ENCODE assay signal across 8 cellular contexts in genomic region chr22:42581762-42582716, GRCh38. TPM values are rescaled to one million over a fixed set of nuclear protein-coding genes. Genes with fewer than 3 reads are reported as not detected.
DNase-seq lines count a peak whose midpoint lies in the region; ATAC-seq and TF ChIP-seq lines count a peak whose summit lies in the region.

No MANE protein-coding gene starts in this region.

- H3K4me2 ChIP-seq in trophoblast cell (ENCODE audit: low read length), result peak overlapping the region; percentile 71

- peak overlapping the region; percentile 94 for H4K12ac ChIP-seq in trophoblast cell (ENCODE audit: low read depth, low read length)

- ATAC-seq in GM19467 (IDR thresholded peaks at IDR 0.05; ENCODE audit: unreplicated experiment), result peak; percentile 55

- H3K4me3 ChIP-seq in cardiac muscle cell, result peak overlapping the region; percentile 96
- H3K4me3 ChIP-seq in trophoblast cell (ENCODE audit: low read depth, low read length), result peak overlapping the region; percentile 96
- peak overlapping the region; percentile 52 to 91 (median 74) for H3K4me3 ChIP-seq in tibial nerve

- TF ChIP-seq EP300 in tibial nerve (IDR thresholded peaks at IDR 0.05), result peak in 1 of 2 donors; percentile 33

- H3K27me3 Mint-ChIP-seq in activated naive CD8-positive, alpha-beta T cell treated with anti-CD3 and anti-CD28 coated beads for 36 hours, result no peaks in the 10 kb centered on the region

- H3K9ac ChIP-seq in trophoblast cell (ENCODE audit: low read length), result peak overlapping the region; percentile 85

- peaks cover 45% of the 10 kb centered on the region for H3K36me3 ChIP-seq in cardiac muscle cell
- H3K36me3 ChIP-seq in trophoblast cell (ENCODE audit: control insufficient read depth in 1 of 2, insufficient read depth in 2 of 2, low read length in 2 of 2), result peaks cover 52 to 56% of the 10 kb centered on the region in 2 experiments
- H3K36me3 ChIP-seq in tibial nerve, result peaks cover 3 to 70% (median 21%) of the 10 kb centered on the region in 3 donors

- H2AFZ ChIP-seq in trophoblast cell (ENCODE audit: insufficient read depth, low read length, poor library complexity), result peak overlapping the region; percentile 23

- H3K9me3 Mint-ChIP-seq in activated naive CD8-positive, alpha-beta T cell treated with anti-CD3 and anti-CD28 coated beads for 36 hours, result no peaks in the 10 kb centered on the region

- TF ChIP-seq POLR2A in tibial nerve (IDR thresholded peaks at IDR 0.05), result no peak

- H3K27me3 ChIP-seq in cardiac muscle cell (no peaks in the 10 kb centered on the region), trophoblast cell (ENCODE audit: insufficient read depth, low read length) (no peaks in the 10 kb centered on the region), tibial nerve (no peaks in the 10 kb centered on the region)

- DNase-seq in LHCN-M2 (ENCODE audit: low read depth), result peak; percentile 63
- peak; percentile 66 for DNase-seq in SKM-1 treated with dmso at 0.1 percent for 144 hours (lab: John Stamatoyannopoulos, UW; ENCODE audit: unreplicated experiment)
- DNase-seq in activated naive CD8-positive, alpha-beta T cell treated with anti-CD3 and anti-CD28 coated beads for 36 hours, result peak; percentile 89
- DNase-seq in cardiac muscle cell (ENCODE audit: low read depth in 1 of 2, low spot score in 1 of 2), result peak; percentile 82 to 90
- DNase-seq in trophoblast cell, result peak; percentile 48 to 61
- peak; percentile 64 to 72 for DNase-seq in tibial nerve (ENCODE audit: low spot score in 2 of 2)

- no CpG with 5 or more reads among the region's 64 CpGs for WGBS in trophoblast cell (ENCODE audit: extremely low coverage, insufficient coverage, insufficient read length)
- 15 to 21% methylated on average over 17 to 21 of the region's 64 CpGs for WGBS in tibial nerve, 2 donors

- peak overlapping the region; percentile 90 for H3K18ac ChIP-seq in trophoblast cell (ENCODE audit: low read length)

- H3K4ac ChIP-seq in trophoblast cell (ENCODE audit: low read depth, low read length), result peak overlapping the region; percentile 74

- H3K4me1 ChIP-seq in cardiac muscle cell (ENCODE audit: low read depth), result no peaks in the 10 kb centered on the region
- peaks cover 0 to 6% of the 10 kb centered on the region in 2 experiments for H3K4me1 ChIP-seq in trophoblast cell (ENCODE audit: control insufficient read depth in 1 of 2, insufficient read depth in 2 of 2, low read length in 2 of 2)
- H3K4me1 ChIP-seq in tibial nerve, result peaks cover 0 to 13% (median 3%) of the 10 kb centered on the region in 4 donors

- peaks cover 4% of the 10 kb centered on the region for H3K79me1 ChIP-seq in trophoblast cell (ENCODE audit: low read length)

- H2BK12ac ChIP-seq in trophoblast cell (ENCODE audit: low read length), result peak overlapping the region; percentile 6

- peaks cover 17% of the 10 kb centered on the region for H3K4me1 Mint-ChIP-seq in activated naive CD8-positive, alpha-beta T cell treated with anti-CD3 and anti-CD28 coated beads for 36 hours

- peak overlapping the region; percentile 98 for H4K8ac ChIP-seq in trophoblast cell (ENCODE audit: low read depth, low read length)

- peaks cover 28% of the 10 kb centered on the region for H3K36me3 Mint-ChIP-seq in activated naive CD8-positive, alpha-beta T cell treated with anti-CD3 and anti-CD28 coated beads for 36 hours

- peak overlapping the region; percentile 97 for H3K27ac Mint-ChIP-seq in activated naive CD8-positive, alpha-beta T cell treated with anti-CD3 and anti-CD28 coated beads for 36 hours

- TF ChIP-seq CTCF in C4-2B (conservative IDR thresholded peaks at IDR 0.05) (no peak), cardiac muscle cell (IDR thresholded peaks at IDR 0.05; ENCODE audit: low read depth, low read length) (no peak), tibial nerve (IDR thresholded peaks at IDR 0.05) (peak in 1 of 5 experiments; percentile 10)

- H3K23ac ChIP-seq in trophoblast cell (ENCODE audit: low read length), result no peak overlapping the region

- peak overlapping the region; percentile 95 for H3K14ac ChIP-seq in trophoblast cell (ENCODE audit: low read length)

- peaks cover 3% of the 10 kb centered on the region for H3K79me2 ChIP-seq in trophoblast cell (ENCODE audit: control insufficient read depth, insufficient read depth, low read length, poor library complexity)

- H4K91ac ChIP-seq in trophoblast cell (ENCODE audit: low read depth, low read length), result peak overlapping the region; percentile 91

- no peak overlapping the region for H2AK5ac ChIP-seq in trophoblast cell (ENCODE audit: low read length)

- peak overlapping the region; percentile 98 for H3K4me3 Mint-ChIP-seq in activated naive CD8-positive, alpha-beta T cell treated with anti-CD3 and anti-CD28 coated beads for 36 hours

- H3K9me3 ChIP-seq in cardiac muscle cell (ENCODE audit: low read depth) (no peaks in the 10 kb centered on the region), trophoblast cell (ENCODE audit: insufficient read depth, low read depth, low read length) (no peaks in the 10 kb centered on the region), tibial nerve (no peaks in the 10 kb centered on the region)

- H3K27ac ChIP-seq in C4-2B (peak overlapping the region; percentile 81), cardiac muscle cell (peak overlapping the region; percentile 58), trophoblast cell (ENCODE audit: low read depth, low read length) (peak overlapping the region; percentile 76), tibial nerve (peak overlapping the region in 3 of 4 donors; percentile 52 to 84 (median 72))

- H2BK5ac ChIP-seq in trophoblast cell (ENCODE audit: low read depth, low read length, poor library complexity), result peak overlapping the region; percentile 58

- H2BK120ac ChIP-seq in trophoblast cell (ENCODE audit: insufficient read depth, low read length, poor library complexity), result peak overlapping the region; percentile 85

RNA-seq across cellular contexts. Expression of gene SERHL2, which starts 28.3 kb away (rescaled TPM):
- total RNA-seq in LHCN-M2 (2014; rRNA removed), result 1.5 and 2.1 TPM in 2 replicates
- 1.7 TPM for polyA plus RNA-seq in LHCN-M2 (2012)
- total RNA-seq in activated naive CD8-positive, alpha-beta T cell treated with anti-CD3 and anti-CD28 coated beads for 36 hours, result 1 to 10 TPM; 2.1 to 2.3 TPM
- total RNA-seq in cardiac muscle cell, result 3.4 and 5.2 TPM in 2 replicates
- 2.7 and 10.8 TPM in 2 replicates for polyA plus RNA-seq in cardiac muscle cell
- polyA plus RNA-seq in trophoblast cell (2013), result 7.1 and 7.2 TPM in 2 replicates
- total RNA-seq in tibial nerve, result 10 to 100 TPM in 2 of 4 donors, 1 to 10 TPM in 2; 3.3 to 14.2 (median 10.8) TPM

RNA-seq across cellular contexts. Expression of gene POLDIP3, which starts 32.6 kb away (rescaled TPM):
- 34.0 and 36.4 TPM in 2 replicates for total RNA-seq in LHCN-M2 (2014; rRNA removed)
- polyA plus RNA-seq in LHCN-M2 (2012), result 51.7 TPM
- total RNA-seq in activated naive CD8-positive, alpha-beta T cell treated with anti-CD3 and anti-CD28 coated beads for 36 hours, result 10 to 100 TPM; 71.7 to 72.0 TPM
- total RNA-seq in cardiac muscle cell, result 41.5 and 58.8 TPM in 2 replicates
- polyA plus RNA-seq in cardiac muscle cell, result 63.1 and 92.3 TPM in 2 replicates
- polyA plus RNA-seq in trophoblast cell (2013), result 43.3 and 46.1 TPM in 2 replicates
- 10 to 100 TPM; 47.4 to 49.2 (median 48.5) TPM for total RNA-seq in tibial nerve

RNA-seq across cellular contexts. Expression of gene ATP5MGL, which starts 58.4 kb away (rescaled TPM):
- total RNA-seq in LHCN-M2 (2014; rRNA removed), result not detected in 2 replicates
- 0.10 TPM for polyA plus RNA-seq in LHCN-M2 (2012)
- total RNA-seq in activated naive CD8-positive, alpha-beta T cell treated with anti-CD3 and anti-CD28 coated beads for 36 hours, result under 1 TPM; 0.37 to 0.56 TPM
- total RNA-seq in cardiac muscle cell, result 0.39 TPM in 1 of 2 replicates, not detected in the other
- 0.30 and 0.71 TPM in 2 replicates for polyA plus RNA-seq in cardiac muscle cell
- polyA plus RNA-seq in trophoblast cell (2013), result not detected in 2 replicates
- 1 to 10 TPM in 1 of 4 donors, not detected in 3; 2.7 TPM for total RNA-seq in tibial nerve

Comparison
In these comparisons a context has a peak if more than half of its experiments do, and no peak if none do; other contexts are left out.
1. Peak in every context shown above with its lines: DNase-seq, ATAC-seq, H3K4me3 ChIP-seq and H3K27ac ChIP-seq.